ENCODE assay signal across 9 cellular contexts in genomic region chr2:219560037-219560892, GRCh38. TPM values are rescaled to one million over a fixed set of nuclear protein-coding genes. Genes with fewer than 3 reads are reported as not detected.
DNase-seq lines count a peak whose midpoint lies in the region; ATAC-seq and TF ChIP-seq lines count a peak whose summit lies in the region.
"Had no signal": no experiment of that assay in that cellular context is flagged by ENCODE, and none has a peak within 500 bp of the region (broad histone marks: within the 10 kb centered on the region; RNA-seq: fewer than 3 reads in every experiment).

No MANE protein-coding gene starts in this region.

- H3K4me3 Mint-ChIP-seq in Caco-2 (ENCODE audit: unreplicated experiment) (no peak overlapping the region), brain (no peak overlapping the region), mesothelial cell of epicardium (no peak overlapping the region)

- no peaks in the 10 kb centered on the region; the same call in 1 of the 2 replicates for H3K27me3 ChIP-seq in Caco-2 (replicated peaks; ENCODE audit: control insufficient read depth, insufficient read depth, low read length)
- H3K27me3 ChIP-seq in MG63 = no peaks in the 10 kb centered on the region

- no TSS peak for BruUV-seq in Caco-2 (replicated peaks; lab: Mats Ljungman, UMichigan)

- no peak overlapping the region for H3K4me3 ChIP-seq in Caco-2 (ENCODE audit: low read depth, low read length)
- H3K4me3 ChIP-seq in MG63 = no peak overlapping the region

- H3K36me3 ChIP-seq in Caco-2 (ENCODE audit: control insufficient read depth, insufficient read depth, low read length) (no peaks in the 10 kb centered on the region), MG63 (no peaks in the 10 kb centered on the region)

- H3K27me3 Mint-ChIP-seq in Caco-2 (ENCODE audit: insufficient read depth, unreplicated experiment) = no peaks in the 10 kb centered on the region
- peaks cover 3% of the 10 kb centered on the region for H3K27me3 Mint-ChIP-seq in brain
- no peaks in the 10 kb centered on the region for H3K27me3 Mint-ChIP-seq in mesothelial cell of epicardium (ENCODE audit: low read depth)

- POLR2A ChIA-PET in Caco-2 (lab: Charles Lee) = interaction anchor here (0.6 to 1.0 kb wide), 3 partner anchors 11 to 37 kb away, joined by 3 to 6 read pairs (median 3); partner anchors contain the start of genes OBSL1 and STK11IP

- intact Hi-C loops in Caco-2 (cut with micrococcal nuclease; ENCODE audit: unreplicated experiment) = loop anchor here (5.0 kb wide), 1 partner anchor 37 kb away; the partner anchor contains the start of gene STK11IP

- H3K36me3 Mint-ChIP-seq in Caco-2 (ENCODE audit: insufficient read depth, unreplicated experiment) (peaks cover 13% of the 10 kb centered on the region), brain (peaks cover 48% of the 10 kb centered on the region), mesothelial cell of epicardium (peaks cover 32% of the 10 kb centered on the region)

- peak overlapping the region; percentile 64 for H3K27ac Mint-ChIP-seq in Caco-2 (ENCODE audit: unreplicated experiment)
- peak overlapping the region in 3 of 5 experiments; percentile 58 to 72 (median 64) for H3K27ac Mint-ChIP-seq in brain
- peak overlapping the region; percentile 25 for H3K27ac Mint-ChIP-seq in mesothelial cell of epicardium

- H3K4me1 Mint-ChIP-seq in Caco-2 (ENCODE audit: low read depth, unreplicated experiment) (peaks cover 15% of the 10 kb centered on the region), brain (peaks cover 5% of the 10 kb centered on the region), mesothelial cell of epicardium (peaks cover 22% of the 10 kb centered on the region)

- ATAC-seq in HG02678 (IDR thresholded peaks at IDR 0.05; ENCODE audit: unreplicated experiment) = peak; percentile 43
- no peak for ATAC-seq in GM21529 (IDR thresholded peaks at IDR 0.05; ENCODE audit: unreplicated experiment)
- ATAC-seq in HG02623 (IDR thresholded peaks at IDR 0.05; ENCODE audit: unreplicated experiment) = no peak

- peak; percentile 75 to 91 for TF ChIP-seq CTCF in Caco-2 (IDR thresholded peaks at IDR 0.05; ENCODE audit: insufficient read depth in 1 of 2, low read depth in 1 of 2, low read length in 1 of 2, severe bottlenecking in 1 of 2, unreplicated experiment in 1 of 2)
- TF ChIP-seq CTCF in brain (conservative IDR thresholded peaks at IDR 0.05) = peak; percentile 59 to 86
- peak; percentile 94 for TF ChIP-seq CTCF in mesothelial cell of epicardium (IDR thresholded peaks at IDR 0.05; ENCODE audit: unreplicated experiment)

- CTCF ChIA-PET in Caco-2 (lab: Charles Lee) = interaction anchor here (0.6 to 3.4 kb wide), 8 partner anchors 8 to 276 kb away, joined by 3 to 19 read pairs (median 6); partner anchors contain the start of genes CHPF, OBSL1 and TMEM198

- H3K4me1 ChIP-seq in Caco-2 = peaks cover 25% of the 10 kb centered on the region

- no peaks in the 10 kb centered on the region for H3K9me3 ChIP-seq in Caco-2
- no peaks in the 10 kb centered on the region for H3K9me3 ChIP-seq in MG63

- DNase-seq in Caco-2 (peak in 1 of 2 experiments; percentile 33), mesothelial cell of epicardium (ENCODE audit: low spot score in 2 of 2, unreplicated experiment in 2 of 2) (no peak), NCI-H1417 treated with DMSO at 0.1 percent for 48 hours (lab: John Stamatoyannopoulos, UW) (no peak), MG63 (no peak)

- H3K9me3 Mint-ChIP-seq in Caco-2 (ENCODE audit: unreplicated experiment) = no peaks in the 10 kb centered on the region
- H3K9me3 Mint-ChIP-seq in brain = no peaks in the 10 kb centered on the region
- H3K9me3 Mint-ChIP-seq in mesothelial cell of epicardium = no peaks in the 10 kb centered on the region

RNA-seq across cellular contexts. Expression of gene OBSL1, which starts 11.1 kb away (rescaled TPM):
- total RNA-seq in Caco-2 (2022) = 56.2 and 57.6 TPM in 2 replicates
- polyA plus RNA-seq in brain (ENCODE audit: insufficient read depth, low read depth, low replicate concordance) = 91.4 TPM
- total RNA-seq in mesothelial cell of epicardium = 307 to 319 TPM (median 316 TPM) in 3 replicates
- total RNA-seq in MG63 (2014; rRNA removed; shearing (Covaris generic); ENCODE audit: low replicate concordance) = 37.6 and 49.9 TPM in 2 replicates

RNA-seq across cellular contexts. Expression of gene INHA, which starts 11.8 kb away (rescaled TPM):
- total RNA-seq in Caco-2 (2022) = 1.5 TPM in 2 replicates
- polyA plus RNA-seq in brain (ENCODE audit: insufficient read depth, low read depth, low replicate concordance) = 0.37 TPM
- 3.0 to 3.7 TPM (median 3.6 TPM) in 3 replicates for total RNA-seq in mesothelial cell of epicardium
- total RNA-seq in MG63 (2014; rRNA removed; shearing (Covaris generic); ENCODE audit: low replicate concordance) = not detected in 2 replicates
- total RNA-seq: LHCN-M2 had no signal

RNA-seq across cellular contexts. Expression of gene TMEM198, which starts 16.4 kb away (rescaled TPM):
- total RNA-seq in Caco-2 (2022) (8.5 and 9.1 TPM in 2 replicates), mesothelial cell of epicardium (3.6 to 4.0 TPM (median 3.7 TPM) in 3 replicates)
- 23.1 TPM for polyA plus RNA-seq in brain (ENCODE audit: insufficient read depth, low read depth, low replicate concordance)
- total RNA-seq in MG63 (2014; rRNA removed; shearing (Covaris generic); ENCODE audit: low replicate concordance) = 5.1 and 5.9 TPM in 2 replicates

RNA-seq across cellular contexts. Expression of gene CHPF, which starts 16.7 kb away (rescaled TPM):
- 26.4 and 27.3 TPM in 2 replicates for total RNA-seq in Caco-2 (2022)
- 41.6 TPM for polyA plus RNA-seq in brain (ENCODE audit: insufficient read depth, low read depth, low replicate concordance)
- total RNA-seq in mesothelial cell of epicardium = 78.1 to 81.0 TPM (median 78.5 TPM) in 3 replicates
- 26.6 and 40.4 TPM in 2 replicates for total RNA-seq in MG63 (2014; rRNA removed; shearing (Covaris generic); ENCODE audit: low replicate concordance)

RNA-seq across cellular contexts. Expression of gene STK11IP, which starts 37.4 kb away (rescaled TPM):
- total RNA-seq in Caco-2 (2022) (21.7 and 24.3 TPM in 2 replicates), mesothelial cell of epicardium (39.8 to 47.7 TPM (median 41.0 TPM) in 3 replicates)
- 14.9 TPM for polyA plus RNA-seq in brain (ENCODE audit: insufficient read depth, low read depth, low replicate concordance)
- total RNA-seq in MG63 (2014; rRNA removed; shearing (Covaris generic); ENCODE audit: low replicate concordance) = 8.2 and 15.8 TPM in 2 replicates
